Comparison of ENCODE assay signal across 8 cellular contexts in genomic region chr15:81002254-81003022, GRCh38. TPM values are rescaled to one million over a fixed set of nuclear protein-coding genes. Genes with fewer than 3 reads are reported as not detected.
DNase-seq lines count a peak whose midpoint lies in the region; TF ChIP-seq lines count a peak whose summit lies in the region.

No MANE protein-coding gene starts in this region.

- peaks cover 29 to 84% (median 63%) of the 10 kb centered on the region in 6 donors for H3K4me1 ChIP-seq in spleen

- H3K9me3 Mint-ChIP-seq in activated T-helper 1 cell treated with anti-CD3 and anti-CD28 coated beads, Interleukin-12 subunit alpha, Interleukin-12 subunit beta, Interleukin-2, Interleukin-4 antibody, amounts not matched to agents 30 ng/mL and 10 ng/mL and 1 ng/mL, durations not matched to agents 14 hours and 24 hours and 36 hours, result no peaks in the 10 kb centered on the region

- H3K4me3 Mint-ChIP-seq in activated T-helper 1 cell treated with anti-CD3 and anti-CD28 coated beads, Interleukin-12 subunit alpha, Interleukin-12 subunit beta, Interleukin-2, Interleukin-4 antibody, amounts not matched to agents 30 ng/mL and 10 ng/mL and 1 ng/mL, durations not matched to agents 14 hours and 24 hours and 36 hours, result peak overlapping the region; percentile 73

- peaks cover 17% of the 10 kb centered on the region for H3K36me3 Mint-ChIP-seq in activated T-helper 1 cell treated with anti-CD3 and anti-CD28 coated beads, Interleukin-12 subunit alpha, Interleukin-12 subunit beta, Interleukin-2, Interleukin-4 antibody, amounts not matched to agents 30 ng/mL and 10 ng/mL and 1 ng/mL, durations not matched to agents 14 hours and 24 hours and 36 hours (ENCODE audit: low read depth)

- H3K27ac Mint-ChIP-seq in activated T-helper 1 cell treated with anti-CD3 and anti-CD28 coated beads, Interleukin-12 subunit alpha, Interleukin-12 subunit beta, Interleukin-2, Interleukin-4 antibody, amounts not matched to agents 30 ng/mL and 10 ng/mL and 1 ng/mL, durations not matched to agents 14 hours and 24 hours and 36 hours, result no peak overlapping the region

- H3K9me3 ChIP-seq in spleen, result no peaks in the 10 kb centered on the region

- 59 to 74% (median 65%) methylated on average over 57 to 91 of the region's 91 CpGs for WGBS in spleen, 5 donors

- H3K27ac ChIP-seq in spleen, result peak overlapping the region; percentile 92 to 99 (median 98)

- TF ChIP-seq POLR2A in spleen (IDR thresholded peaks at IDR 0.05), result no peak

- peaks cover 1% of the 10 kb centered on the region for H3K27me3 Mint-ChIP-seq in activated T-helper 1 cell treated with anti-CD3 and anti-CD28 coated beads, Interleukin-12 subunit alpha, Interleukin-12 subunit beta, Interleukin-2, Interleukin-4 antibody, amounts not matched to agents 30 ng/mL and 10 ng/mL and 1 ng/mL, durations not matched to agents 14 hours and 24 hours and 36 hours (ENCODE audit: insufficient read depth)

- peaks cover 0 to 27% (median 9%) of the 10 kb centered on the region in 6 donors for H3K36me3 ChIP-seq in spleen

- no peaks in the 10 kb centered on the region for H3K27me3 ChIP-seq in spleen (replicated peaks in 1 of 7)

- TF ChIP-seq CTCF in spleen (IDR thresholded peaks at IDR 0.05 in 8 of 11, conservative IDR thresholded peaks at IDR 0.05 in 3 of 11), result no peak

- H3K4me3 ChIP-seq in iPS-11a (ENCODE audit: low read depth, low read length) (peak overlapping the region; percentile 74), spleen (peak overlapping the region; percentile 62 to 94 (median 84))

- intact Hi-C loops in activated T-helper 1 cell treated with anti-CD3 and anti-CD28 coated beads, Interleukin-12 subunit alpha, Interleukin-12 subunit beta, Interleukin-2, Interleukin-4 antibody, amounts not matched to agents 30 ng/mL and 10 ng/mL and 1 ng/mL, durations not matched to agents 14 hours and 24 hours and 36 hours (cut with micrococcal nuclease), result no loop called here
- intact Hi-C loops in spleen (cut with DNase I; ENCODE audit: low total_unique reads), result no loop called here

- peaks cover 59% of the 10 kb centered on the region for H3K4me1 Mint-ChIP-seq in activated T-helper 1 cell treated with anti-CD3 and anti-CD28 coated beads, Interleukin-12 subunit alpha, Interleukin-12 subunit beta, Interleukin-2, Interleukin-4 antibody, amounts not matched to agents 30 ng/mL and 10 ng/mL and 1 ng/mL, durations not matched to agents 14 hours and 24 hours and 36 hours (ENCODE audit: low read depth)

- DNase-seq in DMS53 (lab: John Stamatoyannopoulos, UW), result peak; percentile 39
- DNase-seq in DMS53 treated with DMSO at 0.1 percent for 48 hours (lab: John Stamatoyannopoulos, UW; ENCODE audit: unreplicated experiment), result no peak
- DNase-seq in activated T-helper 1 cell treated with anti-CD3 and anti-CD28 coated beads, Interleukin-12 subunit alpha, Interleukin-12 subunit beta, Interleukin-2, Interleukin-4 antibody, amounts not matched to agents 30 ng/mL and 10 ng/mL and 1 ng/mL, durations not matched to agents 14 hours and 24 hours and 36 hours (ENCODE audit: low spot score), result no peak
- DNase-seq in spleen, result peak; percentile 88
- no peak for DNase-seq in NK-92 (lab: John Stamatoyannopoulos, UW; ENCODE audit: unreplicated experiment)
- no peak for DNase-seq in medulla oblongata (ENCODE audit: extremely low spot score)
- DNase-seq in SKM-1 treated with dmso at 0.1 percent for 144 hours (lab: John Stamatoyannopoulos, UW; ENCODE audit: unreplicated experiment), result no peak

RNA-seq across cellular contexts. Expression of gene TLNRD1, which starts 1.7 kb away (rescaled TPM):
- 30.2 and 30.8 TPM in 2 replicates for total RNA-seq in activated T-helper 1 cell treated with anti-CD3 and anti-CD28 coated beads, Interleukin-12 subunit alpha, Interleukin-12 subunit beta, Interleukin-2, Interleukin-4 antibody, amounts not matched to agents 30 ng/mL and 10 ng/mL and 1 ng/mL, durations not matched to agents 14 hours and 24 hours and 36 hours
- total RNA-seq in spleen, result 10 to 100 TPM; 22.7 to 53.3 (median 32.3) TPM
- 10 to 100 TPM in 1 of 3 donors, 1 to 10 TPM in 2; 6.2 to 14.1 (median 8.1) TPM for polyA plus RNA-seq in spleen

RNA-seq across cellular contexts. Expression of gene MESD, which starts 12.8 kb away (rescaled TPM):
- 29.5 and 30.2 TPM in 2 replicates for total RNA-seq in activated T-helper 1 cell treated with anti-CD3 and anti-CD28 coated beads, Interleukin-12 subunit alpha, Interleukin-12 subunit beta, Interleukin-2, Interleukin-4 antibody, amounts not matched to agents 30 ng/mL and 10 ng/mL and 1 ng/mL, durations not matched to agents 14 hours and 24 hours and 36 hours
- total RNA-seq in spleen, result 10 to 100 TPM; 25.4 to 39.8 (median 29.1) TPM
- polyA plus RNA-seq in spleen, result 10 to 100 TPM in 2 of 3 donors, 1 to 10 TPM in 1; 8.5 to 13.1 (median 10.3) TPM

Comparison
In these comparisons a context has a peak if more than half of its experiments do, and no peak if none do; other contexts are left out.
1. DNase-seq: peak in DMS53 (single experiment) and spleen (single experiment); none in DMS53 treated with DMSO at 0.1 percent for 48 hours (single experiment), activated T-helper 1 cell treated with anti-CD3 and anti-CD28 coated beads, Interleukin-12 subunit alpha, Interleukin-12 subunit beta, Interleukin-2, Interleukin-4 antibody, amounts not matched to agents 30 ng/mL and 10 ng/mL and 1 ng/mL, durations not matched to agents 14 hours and 24 hours and 36 hours (single experiment), NK-92 (single experiment), medulla oblongata (single experiment) and SKM-1 treated with dmso at 0.1 percent for 144 hours (single experiment).